12 cellular contexts compared by ENCODE assay signal in genomic region chr11:1943977-1944376, GRCh38. TPM values are rescaled to one million over a fixed set of nuclear protein-coding genes. Genes with fewer than 3 reads are reported as not detected.
A peak's percentile ranks its signal among the peaks of the same experiment; 100 is the strongest.
DNase-seq lines count a peak whose midpoint lies in the region; ATAC-seq, FAIRE-seq and TF ChIP-seq lines count a peak whose summit lies in the region.
"Had no signal": no experiment of that assay in that cellular context is flagged by ENCODE, and none has a peak within 500 bp of the region (broad histone marks: within the 10 kb centered on the region; RNA-seq: fewer than 3 reads in every experiment).

No MANE protein-coding gene starts in this region.

- H3K9me3 ChIP-seq in right lobe of liver, result no peaks in the 10 kb centered on the region
- H3K9me3 ChIP-seq in HepG2 (ENCODE audit: low read length), result no peaks in the 10 kb centered on the region
- H3K9me3 ChIP-seq: prostate gland had no signal

- TF ChIP-seq RAD21 in HepG2 (CRISPR knock-in tag; IDR thresholded peaks at IDR 0.05), result no peak

- no peaks in the 10 kb centered on the region for H3K79me2 ChIP-seq in HepG2 (ENCODE audit: insufficient read depth, low read length)

- no peak overlapping the region for H3K4me3 Mint-ChIP-seq in WTC11
- H3K4me3 Mint-ChIP-seq: T-helper 1 cell treated with Interleukin-12 subunit alpha and Interleukin-12 subunit beta and Interleukin-4 antibody, amounts not matched to agents 30 μg/mL and 1 μg/mL, for 36 hours had no signal

- no peak for FAIRE-seq in HepG2 (lab: Jason Lieb, UNC)

- TF ChIP-seq EP300 in HepG2 (IDR thresholded peaks at IDR 0.05; ENCODE audit: low read depth in 2 of 2, low read length in 2 of 2) (no peak), HepG2 (CRISPR knock-in tag; IDR thresholded peaks at IDR 0.05; ENCODE audit: borderline replicate concordance) (no peak)

- H3K27me3 ChIP-seq in right lobe of liver (no peaks in the 10 kb centered on the region), HepG2 (ENCODE audit: control insufficient read depth in 1 of 2, insufficient read depth in 2 of 2, low read length in 2 of 2) (peaks cover 0 to 15% of the 10 kb centered on the region in 2 experiments; a peak in 3 of 5 replicates)

- CTCF ChIA-PET in HepG2 (lab: Yijun Ruan, JAX; ENCODE audit: low intra/inter-chr PET ratio, low total read pairs) (no interaction called here), WTC11 (lab: Charles Lee) (interaction anchor here (0.9 to 1.4 kb wide), 2 partner anchors 62 to 111 kb away, joined by 3 read pairs; no protein-coding TSS in a partner anchor)

- 58% methylated on average over 7 of the region's 9 CpGs for whole genome bisulfite sequencing in right lobe of liver (ENCODE audit: insufficient coverage, low coverage, low lambda C conversion rate, missing lambda C conversion rate)
- WGBS in HepG2 (ENCODE audit: low lambda C conversion rate), result 29% methylated on average over 9 of the region's 9 CpGs

- no peaks in the 10 kb centered on the region for H3K9me3 Mint-ChIP-seq in WTC11
- H3K9me3 Mint-ChIP-seq: T-helper 1 cell treated with Interleukin-12 subunit alpha and Interleukin-12 subunit beta and Interleukin-4 antibody, amounts not matched to agents 30 μg/mL and 1 μg/mL, for 36 hours had no signal

- no peaks in the 10 kb centered on the region for H3K36me3 ChIP-seq in right lobe of liver
- H3K36me3 ChIP-seq in HepG2 (replicated peaks in 1 of 2; ENCODE audit: control insufficient read depth in 1 of 2, insufficient read depth in 2 of 2, low read length in 2 of 2), result no peaks in the 10 kb centered on the region
- H3K36me3 ChIP-seq: prostate gland had no signal

- POLR2A ChIA-PET in HepG2 (lab: Yijun Ruan, JAX), result no interaction called here
- POLR2A ChIA-PET in WTC11 (lab: Charles Lee), result no interaction called here

- peaks cover 3% of the 10 kb centered on the region for H3K4me1 Mint-ChIP-seq in WTC11

- intact Hi-C loops in right lobe of liver (cut with DNase I) (loop anchor here (5.0 to 10.0 kb wide), 2 partner anchors 47 to 49 kb away; partner anchors contain the start of gene PRR33 (in 1 of the 2)), HepG2 (cut with micrococcal nuclease; ENCODE audit: unreplicated experiment) (no loop called here), left ventricle myocardium superior (cut with micrococcal nuclease) (no loop called here)

- DNase-seq in right lobe of liver (peak; percentile 10 to 44 (median 27)), HepG2 (ENCODE audit: low spot score) (no peak), WTC11 (ENCODE audit: low spot score) (no peak), left ventricle myocardium superior (peak; percentile 25), caudate nucleus (lab: John Stamatoyannopoulos, UW) (no peak), T1000 (lab: John Stamatoyannopoulos, UW) (no peak), NCI-H2081 treated with DMSO at 0.1 percent for 48 hours (lab: John Stamatoyannopoulos, UW) (no peak)
- DNase-seq: amniotic stem cell, hypothalamus had no signal

- no peak for TF ChIP-seq POLR2A in right lobe of liver (IDR thresholded peaks at IDR 0.05)
- TF ChIP-seq POLR2A in HepG2 (IDR thresholded peaks at IDR 0.05; ENCODE audit: insufficient read depth in 1 of 2, low read depth in 2 of 2, low read length in 2 of 2), result no peak

- H3K36me3 Mint-ChIP-seq in WTC11, result no peaks in the 10 kb centered on the region

- 0 out of 2 replicates have a peak overlapping the region, but pooled peaks have one; percentile 27 for H3K27ac Mint-ChIP-seq in WTC11
- H3K27ac Mint-ChIP-seq: T-helper 1 cell treated with Interleukin-12 subunit alpha and Interleukin-12 subunit beta and Interleukin-4 antibody, amounts not matched to agents 30 μg/mL and 1 μg/mL, for 36 hours had no signal

- H3K4me2 ChIP-seq in HepG2 (ENCODE audit: low read depth, low read length), result no peak overlapping the region

- H3K9ac ChIP-seq in HepG2 (ENCODE audit: insufficient read depth, low read depth, low read length), result no peak overlapping the region

- no peak overlapping the region for H2AFZ ChIP-seq in HepG2 (ENCODE audit: low read length)

- in situ Hi-C loops in HepG2 (cut with HindIII; ENCODE audit: extremely low pct_ligation_motif_present, low pct_unique_long_range_greater_than_20kb), result no loop called here

- H3K27me3 Mint-ChIP-seq in WTC11 (ENCODE audit: low read depth), result no peaks in the 10 kb centered on the region; the same call in 1 of the 2 replicates

- H3K4me1 ChIP-seq in right lobe of liver (no peaks in the 10 kb centered on the region), HepG2 (ENCODE audit: insufficient read depth, low read length) (peaks cover 7% of the 10 kb centered on the region; the same call in 1 of the 2 replicates)
- H3K4me1 ChIP-seq: prostate gland had no signal

- H3K4me3 ChIP-seq in right lobe of liver (no peak overlapping the region), HepG2 (replicated peaks in 1 of 3; ENCODE audit: insufficient read depth in 1 of 3, low read depth in 2 of 3, low read length in 3 of 3) (no peak overlapping the region)
- H3K4me3 ChIP-seq: prostate gland had no signal

- no TSS peak for BruUV-seq in HepG2 (replicated peaks; lab: Mats Ljungman, UMichigan)

- no peak for TF ChIP-seq CTCF in right lobe of liver (IDR thresholded peaks at IDR 0.05)
- TF ChIP-seq CTCF in HepG2 (CRISPR knock-in tag; IDR thresholded peaks at IDR 0.05), result no peak
- no peak for TF ChIP-seq CTCF in WTC11 (IDR thresholded peaks at IDR 0.05)

- H4K20me1 ChIP-seq in HepG2 (ENCODE audit: insufficient read depth, low read length), result no peaks in the 10 kb centered on the region

- ATAC-seq in right lobe of liver, result no peak
- no peak for ATAC-seq in HepG2
- no peak for ATAC-seq in WTC11
- no peak for ATAC-seq in left ventricle myocardium superior
- no peak for ATAC-seq in GM21528 (IDR thresholded peaks at IDR 0.05; ENCODE audit: low FRiP score, unreplicated experiment)

- H3K27ac ChIP-seq in right lobe of liver (no peak overlapping the region), HepG2 (ENCODE audit: extremely low read length, insufficient read depth, low read length) (no peak overlapping the region), caudate nucleus (ENCODE audit: low read depth, low read length) (no peak overlapping the region)
- H3K27ac ChIP-seq: prostate gland had no signal

RNA-seq across cellular contexts. Expression of gene MRPL23, which starts 3.2 kb away (rescaled TPM):
- total RNA-seq in right lobe of liver (100 to 1,000 TPM in 1 of 6 experiments, 10 to 100 TPM in 5; 23.1 to 121 (median 36.4) TPM), HepG2 (2016; rRNA removed; fragmentation: Illumina TruSeq; extraction: Trizol) (123 and 126 TPM in 2 replicates), WTC11 (2021) (59.4 to 73.0 TPM (median 61.0 TPM) in 3 replicates), left ventricle myocardium superior (102 TPM)
- total RNA-seq in HepG2 (2016; cell fraction: cytosol; rRNA removed; fragmentation: Illumina TruSeq; extraction: Trizol; ENCODE audit: low read depth), result 53.4 and 58.2 TPM in 2 replicates
- total RNA-seq in HepG2 (2016; cell fraction: insoluble cytoplasmic fraction; rRNA removed; fragmentation: Illumina TruSeq; extraction: Trizol), result 128 and 132 TPM in 2 replicates
- 80.8 and 94.7 TPM in 2 replicates for total RNA-seq in HepG2 (2016; cell fraction: membrane; rRNA removed; fragmentation: Illumina TruSeq; extraction: Trizol)
- 49.8 and 57.3 TPM in 2 replicates for total RNA-seq in HepG2 (2016; cell fraction: nucleus; rRNA removed; fragmentation: Illumina TruSeq; extraction: Trizol)
- polyA plus RNA-seq in HepG2 (2011; rRNA removed), result 63.1 and 67.8 TPM in 2 replicates
- polyA plus RNA-seq in HepG2 (2011; cell fraction: cytosol; rRNA removed), result 127 and 181 TPM in 2 replicates
- polyA plus RNA-seq in HepG2 (2011; cell fraction: nucleus; rRNA removed), result 73.2 and 99.6 TPM in 2 replicates
- polyA plus RNA-seq in HepG2 (2012), result 44.3 and 57.8 TPM in 2 replicates
- 59.4 and 69.4 TPM in 2 replicates for polyA plus RNA-seq in HepG2 (2016; cell fraction: cytosol; fragmentation: Illumina TruSeq; extraction: Trizol; ENCODE audit: low read depth)
- polyA plus RNA-seq in HepG2 (2016; cell fraction: insoluble cytoplasmic fraction; fragmentation: Illumina TruSeq; extraction: Trizol; ENCODE audit: low read depth), result 137 TPM in 2 replicates
- polyA plus RNA-seq in HepG2 (2016; cell fraction: membrane; fragmentation: Illumina TruSeq; extraction: Trizol; ENCODE audit: low read depth), result 70.9 and 88.2 TPM in 2 replicates
- 88.0 and 95.8 TPM in 2 replicates for polyA plus RNA-seq in HepG2 (2016; cell fraction: nucleus; fragmentation: Illumina TruSeq; extraction: Trizol; ENCODE audit: insufficient read depth, low read depth)
- 35.5 and 42.4 TPM in 2 replicates for polyA minus RNA-seq in HepG2 (2011; rRNA and poly(A)+ RNA removed; ENCODE audit: low replicate concordance)
- 25.7 and 31.7 TPM in 2 replicates for polyA minus RNA-seq in HepG2 (2011; cell fraction: cytosol; rRNA and poly(A)+ RNA removed)
- 29.7 and 35.8 TPM in 2 replicates for polyA minus RNA-seq in HepG2 (2011; cell fraction: nucleus; rRNA and poly(A)+ RNA removed)

RNA-seq across cellular contexts. Expression of gene TNNT3, which starts 24.5 kb away (rescaled TPM):
- total RNA-seq in right lobe of liver, result 1 to 10 TPM in 1 of 6 experiments, under 1 TPM in 1, not detected in 4; 0.44 to 2.2 TPM
- not detected in 2 replicates for total RNA-seq in HepG2 (2016; rRNA removed; fragmentation: Illumina TruSeq; extraction: Trizol)
- total RNA-seq in HepG2 (2016; cell fraction: cytosol; rRNA removed; fragmentation: Illumina TruSeq; extraction: Trizol; ENCODE audit: low read depth), result not detected in 2 replicates
- not detected in 2 replicates for total RNA-seq in HepG2 (2016; cell fraction: insoluble cytoplasmic fraction; rRNA removed; fragmentation: Illumina TruSeq; extraction: Trizol)
- not detected in 2 replicates for total RNA-seq in HepG2 (2016; cell fraction: membrane; rRNA removed; fragmentation: Illumina TruSeq; extraction: Trizol)
- total RNA-seq in HepG2 (2016; cell fraction: nucleus; rRNA removed; fragmentation: Illumina TruSeq; extraction: Trizol), result not detected in 2 replicates
- polyA plus RNA-seq in HepG2 (2011; rRNA removed), result not detected in 2 replicates
- polyA plus RNA-seq in HepG2 (2011; cell fraction: cytosol; rRNA removed), result not detected in 2 replicates
- not detected in 2 replicates for polyA plus RNA-seq in HepG2 (2011; cell fraction: nucleus; rRNA removed)
- not detected in 2 replicates for polyA plus RNA-seq in HepG2 (2012)
- polyA plus RNA-seq in HepG2 (2016; cell fraction: cytosol; fragmentation: Illumina TruSeq; extraction: Trizol; ENCODE audit: low read depth), result not detected in 2 replicates
- polyA plus RNA-seq in HepG2 (2016; cell fraction: insoluble cytoplasmic fraction; fragmentation: Illumina TruSeq; extraction: Trizol; ENCODE audit: low read depth), result not detected in 2 replicates
- not detected in 2 replicates for polyA plus RNA-seq in HepG2 (2016; cell fraction: membrane; fragmentation: Illumina TruSeq; extraction: Trizol; ENCODE audit: low read depth)
- not detected in 2 replicates for polyA plus RNA-seq in HepG2 (2016; cell fraction: nucleus; fragmentation: Illumina TruSeq; extraction: Trizol; ENCODE audit: insufficient read depth, low read depth)
- polyA minus RNA-seq in HepG2 (2011; rRNA and poly(A)+ RNA removed; ENCODE audit: low replicate concordance), result not detected in 2 replicates
- polyA minus RNA-seq in HepG2 (2011; cell fraction: cytosol; rRNA and poly(A)+ RNA removed), result not detected in 2 replicates
- polyA minus RNA-seq in HepG2 (2011; cell fraction: nucleus; rRNA and poly(A)+ RNA removed), result not detected in 2 replicates
- not detected in 3 replicates for total RNA-seq in WTC11 (2021)
- total RNA-seq in left ventricle myocardium superior, result 46.1 TPM

RNA-seq across cellular contexts. Expression of gene PRR33, which starts 52.3 kb away (rescaled TPM):
- total RNA-seq in right lobe of liver (not detected), HepG2 (2016; rRNA removed; fragmentation: Illumina TruSeq; extraction: Trizol) (not detected in 2 replicates), WTC11 (2021) (not detected in 3 replicates), left ventricle myocardium superior (4.4 TPM)
- not detected in 2 replicates for total RNA-seq in HepG2 (2016; cell fraction: cytosol; rRNA removed; fragmentation: Illumina TruSeq; extraction: Trizol; ENCODE audit: low read depth)
- not detected in 2 replicates for total RNA-seq in HepG2 (2016; cell fraction: insoluble cytoplasmic fraction; rRNA removed; fragmentation: Illumina TruSeq; extraction: Trizol)
- total RNA-seq in HepG2 (2016; cell fraction: membrane; rRNA removed; fragmentation: Illumina TruSeq; extraction: Trizol), result not detected in 2 replicates
- total RNA-seq in HepG2 (2016; cell fraction: nucleus; rRNA removed; fragmentation: Illumina TruSeq; extraction: Trizol), result not detected in 2 replicates
- polyA plus RNA-seq in HepG2 (2011; rRNA removed), result not detected in 2 replicates
- polyA plus RNA-seq in HepG2 (2011; cell fraction: cytosol; rRNA removed), result not detected in 2 replicates
- not detected in 2 replicates for polyA plus RNA-seq in HepG2 (2011; cell fraction: nucleus; rRNA removed)
- polyA plus RNA-seq in HepG2 (2012), result 0.05 TPM in 1 of 2 replicates, not detected in the other
- not detected in 2 replicates for polyA plus RNA-seq in HepG2 (2016; cell fraction: cytosol; fragmentation: Illumina TruSeq; extraction: Trizol; ENCODE audit: low read depth)
- polyA plus RNA-seq in HepG2 (2016; cell fraction: insoluble cytoplasmic fraction; fragmentation: Illumina TruSeq; extraction: Trizol; ENCODE audit: low read depth), result not detected in 2 replicates
- not detected in 2 replicates for polyA plus RNA-seq in HepG2 (2016; cell fraction: membrane; fragmentation: Illumina TruSeq; extraction: Trizol; ENCODE audit: low read depth)
- polyA plus RNA-seq in HepG2 (2016; cell fraction: nucleus; fragmentation: Illumina TruSeq; extraction: Trizol; ENCODE audit: insufficient read depth, low read depth), result not detected in 2 replicates
- not detected in 2 replicates for polyA minus RNA-seq in HepG2 (2011; rRNA and poly(A)+ RNA removed; ENCODE audit: low replicate concordance)
- polyA minus RNA-seq in HepG2 (2011; cell fraction: cytosol; rRNA and poly(A)+ RNA removed), result not detected in 2 replicates
- polyA minus RNA-seq in HepG2 (2011; cell fraction: nucleus; rRNA and poly(A)+ RNA removed), result not detected in 2 replicates

RNA-seq across cellular contexts. Expression of gene H19, which starts 53.7 kb away (rescaled TPM):
- total RNA-seq in right lobe of liver (100 to 1,000 TPM; 143 to 898 (median 229) TPM), HepG2 (2016; rRNA removed; fragmentation: Illumina TruSeq; extraction: Trizol) (0.46 and 1.2 TPM in 2 replicates), WTC11 (2021) (9.8 to 12.7 TPM (median 11.7 TPM) in 3 replicates), left ventricle myocardium superior (738 TPM)
- total RNA-seq in HepG2 (2016; cell fraction: cytosol; rRNA removed; fragmentation: Illumina TruSeq; extraction: Trizol; ENCODE audit: low read depth), result 0.97 and 3.2 TPM in 2 replicates
- 0.28 and 0.67 TPM in 2 replicates for total RNA-seq in HepG2 (2016; cell fraction: insoluble cytoplasmic fraction; rRNA removed; fragmentation: Illumina TruSeq; extraction: Trizol)
- total RNA-seq in HepG2 (2016; cell fraction: membrane; rRNA removed; fragmentation: Illumina TruSeq; extraction: Trizol), result 4.8 and 6.5 TPM in 2 replicates
- 0.68 and 0.78 TPM in 2 replicates for total RNA-seq in HepG2 (2016; cell fraction: nucleus; rRNA removed; fragmentation: Illumina TruSeq; extraction: Trizol)
- 1.3 and 2.4 TPM in 2 replicates for polyA plus RNA-seq in HepG2 (2011; rRNA removed)
- polyA plus RNA-seq in HepG2 (2011; cell fraction: cytosol; rRNA removed), result 1.2 and 3.3 TPM in 2 replicates
- polyA plus RNA-seq in HepG2 (2011; cell fraction: nucleus; rRNA removed), result 0.69 and 2.4 TPM in 2 replicates
- 1.4 and 2.8 TPM in 2 replicates for polyA plus RNA-seq in HepG2 (2012)
- 0.83 and 1.4 TPM in 2 replicates for polyA plus RNA-seq in HepG2 (2016; cell fraction: cytosol; fragmentation: Illumina TruSeq; extraction: Trizol; ENCODE audit: low read depth)
- polyA plus RNA-seq in HepG2 (2016; cell fraction: insoluble cytoplasmic fraction; fragmentation: Illumina TruSeq; extraction: Trizol; ENCODE audit: low read depth), result 0.25 and 0.33 TPM in 2 replicates
- polyA plus RNA-seq in HepG2 (2016; cell fraction: membrane; fragmentation: Illumina TruSeq; extraction: Trizol; ENCODE audit: low read depth), result 1.6 TPM in 2 replicates
- polyA plus RNA-seq in HepG2 (2016; cell fraction: nucleus; fragmentation: Illumina TruSeq; extraction: Trizol; ENCODE audit: insufficient read depth, low read depth), result 0.33 and 1.00 TPM in 2 replicates
- 4.0 and 21.5 TPM in 2 replicates for polyA minus RNA-seq in HepG2 (2011; rRNA and poly(A)+ RNA removed; ENCODE audit: low replicate concordance)
- 1.2 and 2.3 TPM in 2 replicates for polyA minus RNA-seq in HepG2 (2011; cell fraction: cytosol; rRNA and poly(A)+ RNA removed)
- 0.62 and 1.0 TPM in 2 replicates for polyA minus RNA-seq in HepG2 (2011; cell fraction: nucleus; rRNA and poly(A)+ RNA removed)

Comparison
In these comparisons a context has a peak if more than half of its experiments do, and no peak if none do; other contexts are left out.
1. DNase-seq: peak in right lobe of liver (3 of 3) and left ventricle myocardium superior (single experiment); none in HepG2 (single experiment), WTC11 (single experiment), caudate nucleus (0 of 61), T1000 (single experiment) and NCI-H2081 treated with DMSO at 0.1 percent for 48 hours (single experiment).
2. intact Hi-C loops: an anchor here in right lobe of liver (5.0 to 10.0 kb wide); none called in HepG2 and left ventricle myocardium superior.
3. RNA of gene TNNT3, which starts 24.5 kb away (total RNA-seq): 46.1 TPM in left ventricle myocardium superior (single experiment); 0.44 to 2.2 TPM in right lobe of liver, not detected in WTC11 and not detected in HepG2; every median in the first group is over 10 times any median in the second.